ENCODE assay signal across 12 cellular contexts in the genomic region with DNA sequence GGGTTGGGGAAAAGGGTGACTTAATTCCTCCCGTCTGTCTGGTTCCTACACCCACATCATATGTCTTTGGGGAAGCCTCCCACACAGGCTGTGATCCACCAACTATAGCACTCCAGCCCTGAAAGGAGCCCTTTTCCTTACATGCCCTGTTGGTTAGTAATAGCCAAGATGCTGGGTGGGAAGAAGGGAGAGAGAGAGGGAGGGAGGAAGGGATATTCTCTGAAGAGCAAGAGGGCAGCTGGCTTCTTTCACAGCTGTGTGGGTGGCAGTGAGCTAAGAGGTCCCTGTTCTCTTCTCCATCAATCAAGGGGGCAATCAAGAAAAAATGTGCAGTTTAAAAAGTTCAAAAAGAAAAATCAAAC. TPM values are rescaled to one million over a fixed set of nuclear protein-coding genes. Genes with fewer than 3 reads are reported as not detected.
DNase-seq lines count a peak whose midpoint lies in the region; ATAC-seq and TF ChIP-seq lines count a peak whose summit lies in the region.
"Had no signal": no experiment of that assay in that cellular context is flagged by ENCODE, and none has a peak within 500 bp of the region (broad histone marks: within the 10 kb centered on the region; RNA-seq: fewer than 3 reads in every experiment).

No MANE protein-coding gene starts in this region.

- H2AK5ac ChIP-seq in neuronal stem cell (ENCODE audit: low read depth, low read length), result no peak overlapping the region

- H3K27ac ChIP-seq in PC-3 (ENCODE audit: low read length), result peak overlapping the region; percentile 98
- peak overlapping the region; percentile 71 for H3K27ac ChIP-seq in fibroblast of lung (ENCODE audit: insufficient read depth, low read length)
- no peak overlapping the region for H3K27ac ChIP-seq in neuronal stem cell (replicated peaks; ENCODE audit: low read length)

- H2BK12ac ChIP-seq in neuronal stem cell (ENCODE audit: low read length), result no peak overlapping the region

- H3K4ac ChIP-seq in neuronal stem cell (ENCODE audit: low read length), result no peak overlapping the region

- H3K9ac ChIP-seq in PC-3 (ENCODE audit: low read length) (peak overlapping the region; percentile 81; the same call in 1 of the 2 replicates), fibroblast of lung (ENCODE audit: insufficient read depth, low read length) (no peak overlapping the region), neuronal stem cell (ENCODE audit: low read depth, low read length, poor library complexity) (no peak overlapping the region)

- H3K79me2 ChIP-seq in PC-3 (ENCODE audit: low read length) (no peaks in the 10 kb centered on the region), fibroblast of lung (ENCODE audit: control insufficient read depth, insufficient read depth, low read length) (no peaks in the 10 kb centered on the region)

- no peaks in the 10 kb centered on the region for H4K20me1 ChIP-seq in PC-3 (ENCODE audit: low read length)
- no peaks in the 10 kb centered on the region for H4K20me1 ChIP-seq in fibroblast of lung (ENCODE audit: control insufficient read depth, extremely low read depth, insufficient read depth, low read length)

- H2AFZ ChIP-seq in PC-3 (ENCODE audit: low read length), result peak overlapping the region; percentile 4; the same call in 1 of the 2 replicates
- H2AFZ ChIP-seq in fibroblast of lung (ENCODE audit: low read length), result no peak overlapping the region
- peak overlapping the region; percentile 4 for H2AFZ ChIP-seq in neuronal stem cell (ENCODE audit: low read length)

- H3K18ac ChIP-seq in neuronal stem cell (ENCODE audit: low read length), result no peak overlapping the region

- H2BK15ac ChIP-seq in neuronal stem cell (ENCODE audit: low read length), result peak overlapping the region; percentile 11

- WGBS in neuronal stem cell (ENCODE audit: extremely low coverage in 2 of 2, insufficient read length in 2 of 2, insufficient replicate concordance in 1 of 2), 2 donors, result no CpG with 5 or more reads among the region's 1 CpG

- intact Hi-C loops in PC-3 (cut with micrococcal nuclease), result no loop called here

- no peaks in the 10 kb centered on the region for H3K9me3 ChIP-seq in PC-3 (ENCODE audit: low read length)
- H3K9me3 ChIP-seq in fibroblast of lung (ENCODE audit: control insufficient read depth, insufficient read depth, low read depth, low read length), result no peaks in the 10 kb centered on the region
- H3K9me3 ChIP-seq in neuronal stem cell (replicated peaks in 1 of 2; ENCODE audit: control insufficient read depth in 2 of 2, insufficient read depth in 1 of 2, low read depth in 1 of 2, low read length in 2 of 2), result no peaks in the 10 kb centered on the region

- no peak overlapping the region for H3K14ac ChIP-seq in neuronal stem cell (ENCODE audit: low read length)

- H3K79me1 ChIP-seq in neuronal stem cell (ENCODE audit: low read depth, low read length), result no peaks in the 10 kb centered on the region

- ATAC-seq in PC-3 (no peak), HG03095 (IDR thresholded peaks at IDR 0.05; ENCODE audit: unreplicated experiment) (no peak)

- H2BK5ac ChIP-seq in neuronal stem cell (ENCODE audit: low read length), result no peak overlapping the region

- no peaks in the 10 kb centered on the region for H3K36me3 ChIP-seq in PC-3 (ENCODE audit: low read depth, low read length)
- H3K36me3 ChIP-seq in fibroblast of lung (ENCODE audit: control insufficient read depth, insufficient read depth, low read length), result no peaks in the 10 kb centered on the region
- H3K36me3 ChIP-seq in neuronal stem cell (replicated peaks in 1 of 2; ENCODE audit: control insufficient read depth in 2 of 2, insufficient read depth in 2 of 2, low read length in 2 of 2), result no peaks in the 10 kb centered on the region

- TF ChIP-seq CTCF in AG10803 (conservative IDR thresholded peaks at IDR 0.05; ENCODE audit: low read length), result no peak
- TF ChIP-seq CTCF in PC-3 (conservative IDR thresholded peaks at IDR 0.05; ENCODE audit: low read depth, low read length), result no peak
- no peak for TF ChIP-seq CTCF in fibroblast of lung (conservative IDR thresholded peaks at IDR 0.05 in 1 of 2, IDR thresholded peaks at IDR 0.05 in 1 of 2; ENCODE audit: low read depth in 1 of 2, low read length in 2 of 2)

- H3F3A ChIP-seq in PC-3 (ENCODE audit: low read length, unreplicated experiment), result no peaks in the 10 kb centered on the region

- no peaks in the 10 kb centered on the region for H3K9me2 ChIP-seq in PC-3 (replicated peaks; ENCODE audit: low read length)

- H3K23ac ChIP-seq in neuronal stem cell (ENCODE audit: low read depth, low read length, poor library complexity), result no peak overlapping the region

- H3K4me3 ChIP-seq in AG10803 (ENCODE audit: low read length) (no peak overlapping the region), PC-3 (ENCODE audit: low read length) (no peak overlapping the region), fibroblast of lung (replicated peaks in 1 of 4; ENCODE audit: control extremely low read depth in 1 of 4, insufficient read depth in 1 of 4, low read depth in 3 of 4, low read length in 4 of 4) (no peak overlapping the region), neuronal stem cell (ENCODE audit: low read length in 2 of 2) (no peak overlapping the region)
- H3K4me3 ChIP-seq: skin epidermis had no signal

- POLR2A ChIA-PET in PC-3 (lab: Charles Lee; ENCODE audit: unreplicated experiment), result no interaction called here

- H3K4me2 ChIP-seq in PC-3 (ENCODE audit: low read length) (peak overlapping the region; percentile 73; the same call in 1 of the 2 replicates), fibroblast of lung (ENCODE audit: extremely low read depth, insufficient read depth, low read length) (peak overlapping the region; percentile 37), neuronal stem cell (ENCODE audit: insufficient read depth, low read length, poor library complexity, severe bottlenecking) (no peak overlapping the region)

- CTCF ChIA-PET in PC-3 (lab: Charles Lee), result interaction anchor here (2.3 kb wide), 1 partner anchor 21 kb away, joined by 10 read pairs; a partner anchor contains a TSS

- no peak overlapping the region for H2BK120ac ChIP-seq in neuronal stem cell (ENCODE audit: low read depth, low read length)

- H4K91ac ChIP-seq in neuronal stem cell (ENCODE audit: low read depth, low read length, poor library complexity), result no peak overlapping the region

- no TSS peak for BruUV-seq in PC-3 (replicated peaks; lab: Mats Ljungman, UMichigan)

- peaks cover 44% of the 10 kb centered on the region for H3K4me1 ChIP-seq in PC-3 (ENCODE audit: insufficient read depth, low read length)
- peaks cover 28% of the 10 kb centered on the region for H3K4me1 ChIP-seq in fibroblast of lung (ENCODE audit: control insufficient read depth, extremely low read depth, insufficient read depth, low read length)
- peaks cover 22 to 36% of the 10 kb centered on the region in 2 donors for H3K4me1 ChIP-seq in neuronal stem cell (ENCODE audit: control insufficient read depth in 2 of 2, insufficient read depth in 1 of 2, low read depth in 1 of 2, low read length in 2 of 2)

- H3K27me3 ChIP-seq in PC-3 (ENCODE audit: low read length) (no peaks in the 10 kb centered on the region), fibroblast of lung (ENCODE audit: control insufficient read depth, insufficient read depth, low read length) (no peaks in the 10 kb centered on the region), neuronal stem cell (ENCODE audit: control insufficient read depth in 3 of 3, insufficient read depth in 3 of 3, low read depth in 1 of 3, low read length in 3 of 3) (no peaks in the 10 kb centered on the region)

- DNase-seq in AG10803 (ENCODE audit: low read depth) (peak; percentile 77), PC-3 (no peak), fibroblast of lung (ENCODE audit: low read depth in 2 of 2) (peak; percentile 67 to 98), neuronal stem cell (ENCODE audit: low spot score) (no peak), dedifferentiated amniotic fluid mesenchymal stem cell (ENCODE audit: extremely low spot score) (no peak), D341Med (ENCODE audit: low spot score) (no peak), RPMI8226 (no peak)
- DNase-seq: anterior cingulate cortex, C1 segment of cervical spinal cord had no signal

- H4K8ac ChIP-seq in neuronal stem cell (ENCODE audit: low read depth, low read length), result no peak overlapping the region

RNA-seq across cellular contexts. Expression of a gene that starts 21.6 kb away (rescaled TPM):
- total RNA-seq in PC-3 (2014; rRNA removed) (82.6 and 85.9 TPM in 2 replicates), fibroblast of lung (1.8 TPM in 2 replicates)
- polyA plus RNA-seq in fibroblast of lung, result 8.7 and 10.3 TPM in 2 replicates
- 6.5 and 7.9 TPM in 2 replicates for polyA plus RNA-seq in fibroblast of lung (2012)
- 2.4 and 4.0 TPM in 2 replicates for polyA minus RNA-seq in fibroblast of lung (ENCODE audit: low replicate concordance)
- 6.6 TPM for polyA plus RNA-seq in neuronal stem cell (2013, experiment 1 of 2)
- polyA plus RNA-seq in neuronal stem cell (2013, experiment 2 of 2), result 6.7 TPM

RNA-seq across cellular contexts. Expression of a gene that starts 21.9 kb away (rescaled TPM):
- total RNA-seq in PC-3 (2014; rRNA removed) (91.9 and 125 TPM in 2 replicates), fibroblast of lung (34.4 and 35.5 TPM in 2 replicates)
- 125 and 140 TPM in 2 replicates for polyA plus RNA-seq in fibroblast of lung
- polyA plus RNA-seq in fibroblast of lung (2012), result 96.9 and 99.0 TPM in 2 replicates
- polyA minus RNA-seq in fibroblast of lung (ENCODE audit: low replicate concordance), result 62.6 and 168 TPM in 2 replicates
- 315 TPM for polyA plus RNA-seq in neuronal stem cell (2013, experiment 1 of 2)
- polyA plus RNA-seq in neuronal stem cell (2013, experiment 2 of 2), result 299 TPM

RNA-seq across cellular contexts. Expression of a gene that starts 35.2 kb away (rescaled TPM):
- total RNA-seq in PC-3 (2014; rRNA removed) (0.29 TPM in 1 of 2 replicates, not detected in the other), fibroblast of lung (not detected in 2 replicates)
- polyA plus RNA-seq in fibroblast of lung, result not detected in 2 replicates
- polyA plus RNA-seq in fibroblast of lung (2012), result not detected in 2 replicates
- polyA minus RNA-seq in fibroblast of lung (ENCODE audit: low replicate concordance), result not detected in 2 replicates
- polyA plus RNA-seq in neuronal stem cell (2013, experiment 1 of 2), result 0.04 TPM
- 0.01 TPM for polyA plus RNA-seq in neuronal stem cell (2013, experiment 2 of 2)
- total RNA-seq: NCI-H460 had no signal

Comparison
In these comparisons a context has a peak if more than half of its experiments do, and no peak if none do; other contexts are left out.
1. DNase-seq: peak in AG10803 (single experiment) and fibroblast of lung (2 of 2); none in PC-3 (single experiment), neuronal stem cell (single experiment), dedifferentiated amniotic fluid mesenchymal stem cell (single experiment), D341Med (single experiment) and RPMI8226 (single experiment).
2. RNA of a gene that starts 21.6 kb away (total RNA-seq): 82.6 to 85.9 TPM in PC-3; 1.8 TPM in fibroblast of lung; every median in the first group is over 10 times any median in the second.